Comparison of ENCODE assay signal across 14 cellular contexts in the genomic region with DNA sequence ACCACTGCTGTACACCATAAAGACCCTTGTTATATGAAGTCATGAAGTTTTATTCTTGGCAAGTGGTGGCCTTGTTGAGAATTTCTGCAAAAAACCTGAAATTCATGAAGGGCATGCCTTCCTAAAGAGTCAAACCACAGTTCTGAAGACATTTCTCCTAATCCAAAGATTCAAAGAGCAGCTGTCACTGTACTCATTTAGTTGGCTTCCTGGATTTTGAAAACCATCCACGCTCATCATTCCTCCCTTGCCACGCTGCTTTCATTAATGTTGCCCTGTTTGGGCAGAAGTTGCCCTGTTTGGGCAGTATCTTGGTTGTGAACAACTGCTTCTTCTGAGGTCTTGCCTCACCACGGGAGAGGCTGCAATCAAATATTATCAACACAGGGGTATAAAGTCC.
A peak's percentile ranks its signal among the peaks of the same experiment; 100 is the strongest.
DNase-seq lines count a peak whose midpoint lies in the region; ATAC-seq, FAIRE-seq and TF ChIP-seq lines count a peak whose summit lies in the region.
"Had no signal": no experiment of that assay in that cellular context is flagged by ENCODE, and none has a peak within 500 bp of the region (broad histone marks: within the 10 kb centered on the region; RNA-seq: fewer than 3 reads in every experiment).

No MANE protein-coding gene starts in this region.

- BruUV-seq in IMR-90 (replicated peaks; lab: Mats Ljungman, UMichigan): no TSS peak
- no TSS peak for BruUV-seq in endothelial cell of umbilical vein (replicated peaks; lab: Mats Ljungman, UMichigan)

- dilution Hi-C loops in IMR-90 (cut with HindIII; ENCODE audit: low sequenced_read_pairs, unreplicated experiment) (no loop called here), endothelial cell of umbilical vein (cut with MboI; ENCODE audit: extremely low pct_ligation_motif_present, low sequenced_read_pairs) (no loop called here)

- peaks cover 13% of the 10 kb centered on the region for H3K4me1 ChIP-seq in IMR-90 (ENCODE audit: control insufficient read depth, insufficient read depth, low read length)
- peaks cover 45% of the 10 kb centered on the region for H3K4me1 ChIP-seq in endothelial cell of umbilical vein (ENCODE audit: control insufficient read depth, extremely low read depth, insufficient read depth, low read length)

- no peaks in the 10 kb centered on the region for H3K79me2 ChIP-seq in endothelial cell of umbilical vein (ENCODE audit: control insufficient read depth, insufficient read depth, low read length)

- peak overlapping the region; percentile 14; the same call in 1 of the 2 replicates for H3K18ac ChIP-seq in IMR-90 (ENCODE audit: low read depth, low read length)

- H3K27me3 ChIP-seq in IMR-90 (ENCODE audit: control insufficient read depth, insufficient read depth, low read length) (no peaks in the 10 kb centered on the region), endothelial cell of umbilical vein (ENCODE audit: control insufficient read depth in 2 of 2, insufficient read depth in 2 of 2, low read length in 2 of 2) (no peaks in the 10 kb centered on the region)
- H3K27me3 ChIP-seq: BLaER1 treated with 17β-estradiol and CSF1 and Interleukin-3, amounts not matched to agents 10 nM and 100 nM had no signal

- H4K5ac ChIP-seq in IMR-90 (ENCODE audit: low read depth, low read length): no peak overlapping the region

- no CpG with 5 or more reads among the region's 3 CpGs for WGBS in IMR-90 (ENCODE audit: extremely low coverage in 2 of 2, insufficient read length in 1 of 2), 2 experiments

- peak overlapping the region; percentile 35 for H2BK20ac ChIP-seq in IMR-90 (ENCODE audit: low read depth, low read length)

- DNase-seq in IMR-90 (no peak), endothelial cell of umbilical vein (ENCODE audit: low read depth, low spot score) (no peak), myocyte (ENCODE audit: low read depth) (peak; percentile 20), mucosa of gallbladder (ENCODE audit: low spot score) (no peak)
- DNase-seq: Calu3; CD8-positive, alpha-beta T cell; DMS79 treated with DMSO at 0.1 percent for 48 hours; GF-D8; GM23248; HCEC 1CT had no signal

- CTCF ChIA-PET in IMR-90 (lab: Yijun Ruan, JAX): no interaction called here
- CTCF ChIA-PET in endothelial cell of umbilical vein (lab: Charles Lee): no interaction called here

- no peak for FAIRE-seq in endothelial cell of umbilical vein (lab: Jason Lieb, UNC)
- FAIRE-seq: HepG2 had no signal

- TF ChIP-seq POLR2A in IMR-90 (IDR thresholded peaks at IDR 0.05; ENCODE audit: low read depth, low read length): no peak
- TF ChIP-seq POLR2A in endothelial cell of umbilical vein (IDR thresholded peaks at IDR 0.05; ENCODE audit: low read depth, low read length): no peak

- H3K4me3 ChIP-seq in IMR-90 (ENCODE audit: insufficient read depth, low read depth, low read length) (no peak overlapping the region), endothelial cell of umbilical vein (replicated peaks in 1 of 3; ENCODE audit: insufficient read depth in 1 of 3, low read depth in 1 of 3, low read length in 3 of 3) (no peak overlapping the region)
- H3K4me3 ChIP-seq: BLaER1 treated with 17β-estradiol and CSF1 and Interleukin-3, amounts not matched to agents 10 nM and 100 nM; GM23248 had no signal

- peak overlapping the region; percentile 43; the same call in 1 of the 3 replicates for H2BK15ac ChIP-seq in IMR-90 (ENCODE audit: low read depth, low read length)

- H3K36me3 ChIP-seq in IMR-90 (ENCODE audit: control insufficient read depth, insufficient read depth, low read length): no peaks in the 10 kb centered on the region
- no peaks in the 10 kb centered on the region for H3K36me3 ChIP-seq in endothelial cell of umbilical vein (ENCODE audit: control insufficient read depth in 2 of 2, extremely low read depth in 1 of 2, insufficient read depth in 2 of 2, low read length in 2 of 2)
- H3K36me3 ChIP-seq: BLaER1 treated with 17β-estradiol and CSF1 and Interleukin-3, amounts not matched to agents 10 nM and 100 nM had no signal

- no peak overlapping the region for H3K4me2 ChIP-seq in IMR-90 (ENCODE audit: low read depth, low read length)
- no peak overlapping the region for H3K4me2 ChIP-seq in endothelial cell of umbilical vein (ENCODE audit: insufficient read depth, low read length)
- H3K4me2 ChIP-seq: BLaER1 treated with 17β-estradiol and CSF1 and Interleukin-3, amounts not matched to agents 10 nM and 100 nM had no signal

- H3K27ac ChIP-seq in IMR-90 (ENCODE audit: insufficient read depth, low read length) (no peak overlapping the region), endothelial cell of umbilical vein (ENCODE audit: insufficient read depth, low read depth, low read length) (peak overlapping the region; percentile 2)
- H3K27ac ChIP-seq: BLaER1 treated with 17β-estradiol and CSF1 and Interleukin-3, amounts not matched to agents 10 nM and 100 nM; GM23248 had no signal

- TF ChIP-seq RAD21 in IMR-90 (IDR thresholded peaks at IDR 0.05; ENCODE audit: low read length): no peak

- TF ChIP-seq CTCF in IMR-90 (conservative IDR thresholded peaks at IDR 0.05; ENCODE audit: low read depth, low read length) (no peak), endothelial cell of umbilical vein (IDR thresholded peaks at IDR 0.05; ENCODE audit: extremely low read depth in 1 of 2, insufficient read depth in 1 of 2, low read depth in 1 of 2, low read length in 2 of 2) (no peak)

- intact Hi-C loops in IMR-90 (cut with micrococcal nuclease): no loop called here
- intact Hi-C loops in endothelial cell of umbilical vein (cut with micrococcal nuclease): loop anchor here (5.0 kb wide), 3 partner anchors 121 to 671 kb away; partner anchors contain the start of gene TLE4

- H2AFZ ChIP-seq in IMR-90 (replicated peaks; ENCODE audit: low read length, poor library complexity) (peak overlapping the region; percentile 7), endothelial cell of umbilical vein (ENCODE audit: low read depth, low read length) (no peak overlapping the region)
- H2AFZ ChIP-seq: GM23248 had no signal

- H3K23ac ChIP-seq in IMR-90 (ENCODE audit: low read depth, low read length): no peak overlapping the region

- ATAC-seq in IMR-90 (ENCODE audit: low read depth): no peak
- no peak for ATAC-seq in GM21447 (IDR thresholded peaks at IDR 0.05; ENCODE audit: unreplicated experiment)
- no peak for ATAC-seq in HG03442 (IDR thresholded peaks at IDR 0.05; ENCODE audit: unreplicated experiment)
- ATAC-seq: CD8-positive, alpha-beta T cell; HepG2 had no signal

- no peaks in the 10 kb centered on the region for H3K9me3 ChIP-seq in IMR-90 (ENCODE audit: control insufficient read depth, insufficient read depth, low read length)
- no peaks in the 10 kb centered on the region for H3K9me3 ChIP-seq in endothelial cell of umbilical vein (replicated peaks; ENCODE audit: control insufficient read depth, insufficient read depth, low read length)

- H4K8ac ChIP-seq in IMR-90 (ENCODE audit: low read depth in 2 of 2, low read length in 2 of 2): peak overlapping the region in 1 of 2 experiments; percentile 13; a peak in 2 of 4 replicates

- no peaks in the 10 kb centered on the region for H4K20me1 ChIP-seq in IMR-90 (ENCODE audit: insufficient read depth, low read length)
- no peaks in the 10 kb centered on the region for H4K20me1 ChIP-seq in endothelial cell of umbilical vein (replicated peaks; ENCODE audit: control insufficient read depth, extremely low read depth, insufficient read depth, low read length)
- H4K20me1 ChIP-seq: BLaER1 treated with 17β-estradiol and CSF1 and Interleukin-3, amounts not matched to agents 10 nM and 100 nM had no signal

- peak overlapping the region; percentile 31 for H2BK5ac ChIP-seq in IMR-90 (ENCODE audit: low read depth, low read length, poor library complexity, severe bottlenecking)

- peak overlapping the region; percentile 51 for H3K4ac ChIP-seq in IMR-90 (ENCODE audit: low read depth, low read length)

- peak overlapping the region; percentile 57; the same call in 1 of the 2 replicates for H4K91ac ChIP-seq in IMR-90 (ENCODE audit: insufficient read depth, low read depth, low read length)

- POLR2A ChIA-PET in IMR-90 (lab: Charles Lee; ENCODE audit: unreplicated experiment) (no interaction called here), endothelial cell of umbilical vein (lab: Charles Lee) (no interaction called here)

- H3K9me1 ChIP-seq in IMR-90 (ENCODE audit: insufficient read depth, low read length) (peaks cover 7% of the 10 kb centered on the region), endothelial cell of umbilical vein (replicated peaks; ENCODE audit: control insufficient read depth, extremely low read depth, insufficient read depth, low read length) (no peaks in the 10 kb centered on the region)

- peak overlapping the region; percentile 8; the same call in 1 of the 2 replicates for H3K14ac ChIP-seq in IMR-90 (replicated peaks; ENCODE audit: low read depth, low read length)

- H3K9ac ChIP-seq in IMR-90 (ENCODE audit: low read depth, low read length): no peak overlapping the region
- no peak overlapping the region for H3K9ac ChIP-seq in endothelial cell of umbilical vein (replicated peaks; ENCODE audit: extremely low read depth, insufficient read depth, low read length)
- H3K9ac ChIP-seq: BLaER1 treated with 17β-estradiol and CSF1 and Interleukin-3, amounts not matched to agents 10 nM and 100 nM; GM23248 had no signal

- no peak overlapping the region for H2AK9ac ChIP-seq in IMR-90 (replicated peaks; ENCODE audit: low read depth, low read length, poor library complexity)

- H3K79me1 ChIP-seq in IMR-90 (ENCODE audit: low read depth in 1 of 2, low read length in 2 of 2): peaks cover 0 to 3% of the 10 kb centered on the region in 2 experiments; a peak in 2 of 4 replicates

- in situ Hi-C loops in IMR-90 (cut with MboI; ENCODE audit: low sequenced_read_pairs): no loop called here

- no peak overlapping the region for H3K56ac ChIP-seq in IMR-90 (ENCODE audit: extremely low read depth, insufficient read depth, low read length)

- peak overlapping the region; percentile 10 for H2AK5ac ChIP-seq in IMR-90 (ENCODE audit: low read depth, low read length)

- peak overlapping the region; percentile 35; the same call in 1 of the 2 replicates for H2BK120ac ChIP-seq in IMR-90 (ENCODE audit: low read depth, low read length)

TF ChIP-seq in IMR-90, 13 proteins besides CTCF, POLR2A, EP300 and RAD21 (continues in another document):
- TF ChIP-seq CEBPB (IDR thresholded peaks at IDR 0.05; ENCODE audit: low read depth, low read length) (no peak), FOS (IDR thresholded peaks at IDR 0.05; ENCODE audit: low read depth, low read length) (no peak), BHLHE40 (IDR thresholded peaks at IDR 0.05; ENCODE audit: low read depth, low read length) (no peak), MXI1 (IDR thresholded peaks at IDR 0.05; ENCODE audit: borderline replicate concordance, low read depth, low read length) (no peak)

TF ChIP-seq in endothelial cell of umbilical vein, 7 proteins besides CTCF, POLR2A, EP300 and RAD21 (continues in another document):
- TF ChIP-seq EZH2 (IDR thresholded peaks at IDR 0.05; ENCODE audit: borderline replicate concordance, low read depth, low read length, severe bottlenecking) (no peak), GATA2 (IDR thresholded peaks at IDR 0.05; ENCODE audit: insufficient read depth, insufficient read length, low read depth, low read length) (no peak), MYC (IDR thresholded peaks at IDR 0.05; ENCODE audit: low read depth, low read length) (no peak)
- TF ChIP-seq, protein P1, sequence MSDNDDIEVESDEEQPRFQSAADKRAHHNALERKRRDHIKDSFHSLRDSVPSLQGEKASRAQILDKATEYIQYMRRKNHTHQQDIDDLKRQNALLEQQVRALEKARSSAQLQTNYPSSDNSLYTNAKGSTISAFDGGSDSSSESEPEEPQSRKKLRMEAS (IDR thresholded peaks at IDR 0.05; ENCODE audit: insufficient read depth, insufficient read length): no peak
